1 cellular context compared by ENCODE assay signal in the genomic region with DNA sequence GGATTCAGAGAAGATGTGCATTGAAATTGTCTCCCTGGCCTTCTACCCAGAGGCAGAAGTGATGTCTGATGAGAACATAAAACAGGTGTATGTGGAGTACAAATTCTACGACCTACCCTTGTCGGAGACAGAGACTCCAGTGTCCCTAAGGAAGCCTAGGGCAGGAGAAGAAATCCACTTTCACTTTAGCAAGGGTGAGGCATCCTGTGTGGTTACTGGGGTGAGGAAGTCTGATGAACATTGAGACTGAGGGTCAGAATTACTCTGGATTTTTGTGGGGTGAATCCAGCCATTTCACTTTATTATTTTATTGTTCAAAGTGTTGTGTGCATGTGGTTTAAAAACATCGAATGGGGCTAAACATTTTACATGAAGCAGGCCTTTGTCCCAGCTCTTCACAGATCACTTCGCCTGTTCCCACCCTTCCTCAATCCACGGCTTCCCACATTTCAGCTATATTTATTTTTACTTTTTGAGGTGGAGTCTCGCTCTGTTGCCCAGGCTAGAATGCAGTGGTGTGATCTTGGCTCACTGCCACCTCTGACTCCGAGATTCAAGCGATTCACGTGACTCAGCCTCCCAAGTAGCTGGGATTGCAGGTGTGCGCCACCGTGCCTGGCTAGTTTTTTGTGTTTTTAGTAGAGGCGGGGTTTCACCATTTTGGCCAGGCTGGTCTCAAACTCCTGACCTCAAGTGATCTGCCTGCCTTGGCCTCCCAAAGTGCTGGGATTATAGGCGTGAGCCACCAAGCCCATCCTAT.
TF ChIP-seq lines count a peak whose summit lies in the region.

No MANE protein-coding gene starts in this region.

TF ChIP-seq in IMR-90, 13 proteins besides CTCF, POLR2A, EP300 and RAD21:
- no peak for TF ChIP-seq MAFK (IDR thresholded peaks at IDR 0.05; ENCODE audit: low read depth, low read length)
- TF ChIP-seq RFX5 (IDR thresholded peaks at IDR 0.05; ENCODE audit: low read depth, low read length): no peak
- no peak for TF ChIP-seq SMC3 (IDR thresholded peaks at IDR 0.05; ENCODE audit: low read depth, low read length)
- no peak for TF ChIP-seq RCOR1 (IDR thresholded peaks at IDR 0.05; ENCODE audit: insufficient replicate concordance, low read length)
- TF ChIP-seq, protein P1, sequence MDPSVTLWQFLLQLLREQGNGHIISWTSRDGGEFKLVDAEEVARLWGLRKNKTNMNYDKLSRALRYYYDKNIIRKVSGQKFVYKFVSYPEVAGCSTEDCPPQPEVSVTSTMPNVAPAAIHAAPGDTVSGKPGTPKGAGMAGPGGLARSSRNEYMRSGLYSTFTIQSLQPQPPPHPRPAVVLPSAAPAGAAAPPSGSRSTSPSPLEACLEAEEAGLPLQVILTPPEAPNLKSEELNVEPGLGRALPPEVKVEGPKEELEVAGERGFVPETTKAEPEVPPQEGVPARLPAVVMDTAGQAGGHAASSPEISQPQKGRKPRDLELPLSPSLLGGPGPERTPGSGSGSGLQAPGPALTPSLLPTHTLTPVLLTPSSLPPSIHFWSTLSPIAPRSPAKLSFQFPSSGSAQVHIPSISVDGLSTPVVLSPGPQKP (IDR thresholded peaks at IDR 0.05; ENCODE audit: borderline replicate concordance, low read depth, low read length): no peak
- no peak for TF ChIP-seq NFE2L2 (IDR thresholded peaks at IDR 0.05; ENCODE audit: low read depth, low read length)
TF ChIP-seq in IMR-90: peak in this region for 0.
